ENCODE assay signal across 8 cellular contexts in the genomic region with DNA sequence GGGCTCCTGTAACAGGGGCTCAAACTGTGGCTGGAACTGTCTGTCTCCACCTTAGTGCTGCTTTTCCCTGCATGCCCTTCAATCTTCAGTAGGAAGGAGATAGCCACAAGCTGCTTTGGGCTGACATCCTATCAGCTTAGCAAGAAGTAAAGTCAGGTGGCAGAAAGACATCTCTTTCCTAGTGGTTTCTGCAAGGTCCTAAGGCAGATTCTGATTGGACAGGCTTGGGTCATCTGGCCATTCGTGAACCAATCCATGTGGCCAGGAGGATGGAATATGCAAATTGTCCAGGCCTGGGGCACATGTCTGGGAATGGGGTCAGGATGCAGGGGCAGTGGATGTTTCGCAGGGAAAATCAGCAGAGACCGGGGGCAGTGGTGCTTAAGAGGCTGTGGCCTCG. TPM values are rescaled to one million over a fixed set of nuclear protein-coding genes. Genes with fewer than 3 reads are reported as not detected.
DNase-seq lines count a peak whose midpoint lies in the region; FAIRE-seq and TF ChIP-seq lines count a peak whose summit lies in the region.
"Had no signal": no experiment of that assay in that cellular context is flagged by ENCODE, and none has a peak within 500 bp of the region (broad histone marks: within the 10 kb centered on the region; RNA-seq: fewer than 3 reads in every experiment).

No MANE protein-coding gene starts in this region.

- H4K20me1 ChIP-seq in osteoblast (ENCODE audit: insufficient read depth, low read length): peaks cover 4% of the 10 kb centered on the region

- H3K9me3 ChIP-seq in osteoblast (ENCODE audit: low read depth, low read length): no peaks in the 10 kb centered on the region

- no peak overlapping the region for H2AFZ ChIP-seq in osteoblast (ENCODE audit: low read length)

- no peak overlapping the region for H3K4me2 ChIP-seq in osteoblast (ENCODE audit: insufficient read depth, low read length)

- no peak overlapping the region for H3K4me3 ChIP-seq in osteoblast (ENCODE audit: insufficient read depth, low read length)

- TF ChIP-seq POLR2A in H54 (IDR thresholded peaks at IDR 0.05; ENCODE audit: low read depth, low read length): no peak

- peaks cover 16% of the 10 kb centered on the region for H3K36me3 ChIP-seq in osteoblast (ENCODE audit: insufficient read depth, low read length)

- FAIRE-seq in H54 (lab: Jason Lieb, UNC): peak; percentile 61

- H3K27ac ChIP-seq in osteoblast (ENCODE audit: low read depth, low read length): no peak overlapping the region

- H3K79me2 ChIP-seq in osteoblast (ENCODE audit: insufficient read depth, low read length): peaks cover 17% of the 10 kb centered on the region

- H3K27me3 ChIP-seq in osteoblast (ENCODE audit: insufficient read depth, low read length): no peaks in the 10 kb centered on the region

- no peak for TF ChIP-seq CTCF in osteoblast (IDR thresholded peaks at IDR 0.05; ENCODE audit: extremely low read depth, low read depth, low read length)

- H3K4me1 ChIP-seq in osteoblast (ENCODE audit: insufficient read depth, low read length): peaks cover 29% of the 10 kb centered on the region

- DNase-seq in H54 (ENCODE audit: insufficient read length, low spot score) (peak; percentile 54), NCI-H82 (lab: John Stamatoyannopoulos, UW) (peak; percentile 90), cerebellar cortex (ENCODE audit: low spot score) (peak; percentile 78), osteoblast (ENCODE audit: insufficient read length, low spot score, missing footprints) (peak; percentile 81), AML-193 (lab: John Stamatoyannopoulos, UW) (no peak), NCI-H1436 treated with DMSO at 0.1 percent for 48 hours (lab: John Stamatoyannopoulos, UW) (no peak), cerebellar nuclear complex (lab: John Stamatoyannopoulos, UW) (no peak)

RNA-seq across cellular contexts. Expression of gene RITA1, which starts 5.2 kb away (rescaled TPM):
- total RNA-seq in osteoblast: 20.0 and 22.4 TPM in 2 replicates

RNA-seq across cellular contexts. Expression of gene DDX54, which starts 5.5 kb away (rescaled TPM):
- 40.2 and 49.5 TPM in 2 replicates for total RNA-seq in osteoblast

RNA-seq across cellular contexts. Expression of gene TPCN1, which starts 30.5 kb away (rescaled TPM):
- 25.7 and 28.9 TPM in 2 replicates for total RNA-seq in osteoblast

RNA-seq across cellular contexts. Expression of gene CFAP73, which starts 41.2 kb away (rescaled TPM):
- not detected in 2 replicates for total RNA-seq in osteoblast
- total RNA-seq: posterior vena cava had no signal

RNA-seq across cellular contexts. Expression of gene RASAL1, which starts 55.2 kb away (rescaled TPM):
- not detected in 2 replicates for total RNA-seq in osteoblast
- total RNA-seq: posterior vena cava had no signal

Comparison
In these comparisons a context has a peak if more than half of its experiments do, and no peak if none do; other contexts are left out.
1. DNase-seq: peak in H54 (single experiment), NCI-H82 (single experiment), cerebellar cortex (single experiment) and osteoblast (single experiment); none in AML-193 (0 of 2), NCI-H1436 treated with DMSO at 0.1 percent for 48 hours (single experiment) and cerebellar nuclear complex (0 of 2).